Comparison of ENCODE assay signal across 8 cellular contexts in the genomic region with DNA sequence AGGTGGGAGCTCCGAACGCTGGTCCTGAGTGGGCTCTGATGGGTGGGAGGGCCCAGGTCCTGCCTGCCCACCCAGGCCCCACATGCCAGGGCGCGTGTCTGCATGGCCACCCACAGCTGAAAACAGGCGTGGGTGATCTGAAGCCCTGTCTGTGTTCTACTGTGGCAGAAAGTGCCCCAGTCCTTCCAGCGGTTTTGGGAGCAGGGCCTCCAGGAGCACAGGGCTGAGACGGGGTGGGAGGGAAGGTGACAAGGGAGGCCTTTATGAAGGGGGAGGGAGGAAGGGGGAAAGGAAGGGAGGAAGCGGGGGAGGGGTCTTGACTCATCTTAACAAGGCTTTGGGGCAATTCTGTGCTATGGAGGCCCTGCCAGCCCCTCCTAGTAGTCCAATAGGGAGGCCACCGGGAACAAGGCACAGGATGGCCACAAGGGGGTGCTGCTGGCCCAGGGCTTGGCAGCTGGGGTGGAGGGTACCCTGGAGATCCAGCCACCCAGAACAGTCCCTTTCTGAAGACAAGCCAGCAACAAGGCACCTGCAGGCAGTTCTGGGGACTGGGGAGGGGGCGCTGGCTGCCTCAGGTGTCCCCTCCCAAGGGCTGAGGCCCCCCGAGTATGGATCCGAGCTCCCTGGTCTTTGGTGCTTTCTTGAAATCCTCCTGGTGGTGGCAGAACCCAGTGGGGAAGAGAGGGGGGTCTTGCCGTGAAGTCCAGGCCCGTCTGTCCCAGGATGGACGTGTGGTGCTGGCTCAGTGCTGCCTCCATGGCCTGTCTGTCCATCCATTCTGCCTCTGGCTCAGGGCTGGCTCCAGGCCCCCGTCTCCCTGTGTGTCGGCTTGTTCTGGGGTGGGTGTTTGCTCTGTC. TPM values are rescaled to one million over a fixed set of nuclear protein-coding genes. Genes with fewer than 3 reads are reported as not detected.
DNase-seq lines count a peak whose midpoint lies in the region; ATAC-seq and TF ChIP-seq lines count a peak whose summit lies in the region.

No MANE protein-coding gene starts in this region.

- TF ChIP-seq CTCF in endodermal cell (conservative IDR thresholded peaks at IDR 0.05) = peak; percentile 97
- TF ChIP-seq CTCF in mucosa of descending colon (IDR thresholded peaks at IDR 0.05) = peak; percentile 79

- POLR2A ChIA-PET in HEK293T (lab: Yijun Ruan, JAX) = interaction anchor here (0.7 to 2.2 kb wide), 3 partner anchors 50 to 184 kb away, joined by 3 to 8 read pairs (median 3); no protein-coding TSS in a partner anchor

- no peak overlapping the region for H3K4me3 ChIP-seq in BLaER1 treated with 17β-estradiol and CSF1 and Interleukin-3, amounts not matched to agents 10 nM and 100 nM
- no peak overlapping the region for H3K4me3 ChIP-seq in endodermal cell (ENCODE audit: low read length)
- no peak overlapping the region for H3K4me3 ChIP-seq in mucosa of descending colon

- DNase-seq in HEK293T (ENCODE audit: extremely low spot score) (peak; percentile 86), NOMO-1 treated with DMSO at 0.1 percent for 48 hours (lab: John Stamatoyannopoulos, UW; ENCODE audit: unreplicated experiment) (peak; percentile 61), endodermal cell (peak; percentile 97), mucosa of descending colon (peak; percentile 76 to 83 (median 82))
- DNase-seq in activated CD8-positive, alpha-beta memory T cell treated with anti-CD3 and anti-CD28 coated beads, Interleukin-2, amount 10 ng/mL, durations not matched to agents 7 days and 5 days = peak; percentile 80
- DNase-seq in stimulated activated CD8-positive, alpha-beta memory T cell treated with anti-CD3 and anti-CD28 coated beads, Interleukin-4, amount 100 ng/mL, for 4 hours (ENCODE audit: low read depth in 2 of 2, low spot score in 1 of 2) = peak; percentile 43 to 67

- H3K27ac Mint-ChIP-seq in activated CD8-positive, alpha-beta memory T cell treated with anti-CD3 and anti-CD28 coated beads, Interleukin-2, amount 10 ng/mL, durations not matched to agents 7 days and 5 days = no peak overlapping the region
- H3K27ac Mint-ChIP-seq in endodermal cell = no peak overlapping the region

- H3K9me3 Mint-ChIP-seq in activated CD8-positive, alpha-beta memory T cell treated with anti-CD3 and anti-CD28 coated beads, Interleukin-2, amount 10 ng/mL, durations not matched to agents 7 days and 5 days (ENCODE audit: low read depth) = no peaks in the 10 kb centered on the region
- H3K9me3 Mint-ChIP-seq in endodermal cell = no peaks in the 10 kb centered on the region

- intact Hi-C loops in mucosa of descending colon (cut with DNase I, micrococcal nuclease) = loop anchor here (2.0 to 10.0 kb wide), 3 partner anchors 47 to 185 kb away; no protein-coding TSS in a partner anchor

- WGBS in endodermal cell (ENCODE audit: insufficient coverage in 1 of 2, insufficient read length in 1 of 2), 2 experiments = 50 to 71% methylated on average over 5 to 17 of the region's 17 CpGs

- H3K4me3 Mint-ChIP-seq in activated CD8-positive, alpha-beta memory T cell treated with anti-CD3 and anti-CD28 coated beads, Interleukin-2, amount 10 ng/mL, durations not matched to agents 7 days and 5 days = no peak overlapping the region
- H3K4me3 Mint-ChIP-seq in endodermal cell = no peak overlapping the region

- H4K20me1 ChIP-seq in BLaER1 treated with 17β-estradiol and CSF1 and Interleukin-3, amounts not matched to agents 10 nM and 100 nM = peaks cover 0 to 15% (median 0%) of the 10 kb centered on the region in 11 experiments; a peak in 3 of 22 replicates

- CTCF ChIA-PET in HEK293T (lab: Yijun Ruan, JAX) = interaction anchor here (0.7 to 6.9 kb wide), 23 partner anchors 10 to 211 kb away, joined by 3 to 77 read pairs (median 4); a partner anchor contains a TSS
- CTCF ChIA-PET in activated CD8-positive, alpha-beta memory T cell treated with anti-CD3 and anti-CD28 coated beads, Interleukin-2, amount 10 ng/mL, durations not matched to agents 7 days and 5 days (lab: Charles Lee) = interaction anchor here (0.7 to 11.4 kb wide), 36 partner anchors 7 to 227 kb away, joined by 3 to 260 read pairs (median 5); a partner anchor contains a TSS

- H3K36me3 Mint-ChIP-seq in activated CD8-positive, alpha-beta memory T cell treated with anti-CD3 and anti-CD28 coated beads, Interleukin-2, amount 10 ng/mL, durations not matched to agents 7 days and 5 days = no peaks in the 10 kb centered on the region
- H3K36me3 Mint-ChIP-seq in endodermal cell (ENCODE audit: low read depth) = no peaks in the 10 kb centered on the region

- ATAC-seq in activated CD8-positive, alpha-beta memory T cell treated with anti-CD3 and anti-CD28 coated beads, Interleukin-2, amount 10 ng/mL, durations not matched to agents 7 days and 5 days = peak; percentile 57
- ATAC-seq in mucosa of descending colon (peak; percentile 79), HG02970 (IDR thresholded peaks at IDR 0.05; ENCODE audit: low FRiP score, unreplicated experiment) (no peak)

- peaks cover 6% of the 10 kb centered on the region for H3K4me1 Mint-ChIP-seq in activated CD8-positive, alpha-beta memory T cell treated with anti-CD3 and anti-CD28 coated beads, Interleukin-2, amount 10 ng/mL, durations not matched to agents 7 days and 5 days
- H3K4me1 Mint-ChIP-seq in endodermal cell = no peaks in the 10 kb centered on the region

- H3K27me3 ChIP-seq in BLaER1 treated with 17β-estradiol and CSF1 and Interleukin-3, amounts not matched to agents 10 nM and 100 nM = no peaks in the 10 kb centered on the region
- peaks cover 8% of the 10 kb centered on the region for H3K27me3 ChIP-seq in endodermal cell (ENCODE audit: control insufficient read depth, insufficient read depth, low read length, poor library complexity, severe bottlenecking)

- H3K27ac ChIP-seq in BLaER1 treated with 17β-estradiol and CSF1 and Interleukin-3, amounts not matched to agents 10 nM and 100 nM = peak overlapping the region in 9 of 11 experiments; percentile 2 to 53 (median 43); a peak in 14 of 22 replicates
- H3K27ac ChIP-seq in endodermal cell (ENCODE audit: low read depth, low read length) = no peak overlapping the region

- H3K36me3 ChIP-seq in BLaER1 treated with 17β-estradiol and CSF1 and Interleukin-3, amounts not matched to agents 10 nM and 100 nM = peaks cover 0 to 79% (median 0%) of the 10 kb centered on the region in 11 experiments; a peak in 6 of 22 replicates
- H3K36me3 ChIP-seq in endodermal cell (ENCODE audit: control insufficient read depth, insufficient read depth, low read length) (no peaks in the 10 kb centered on the region), mucosa of descending colon (ENCODE audit: low read depth) (no peaks in the 10 kb centered on the region)

- H3K4me1 ChIP-seq in BLaER1 treated with 17β-estradiol and CSF1 and Interleukin-3, amounts not matched to agents 10 nM and 100 nM = peaks cover 9 to 64% (median 23%) of the 10 kb centered on the region in 10 experiments
- H3K4me1 ChIP-seq in endodermal cell (ENCODE audit: control insufficient read depth, insufficient read depth, low read length) (no peaks in the 10 kb centered on the region), mucosa of descending colon (ENCODE audit: low read depth) (no peaks in the 10 kb centered on the region)

- H3K27me3 Mint-ChIP-seq in activated CD8-positive, alpha-beta memory T cell treated with anti-CD3 and anti-CD28 coated beads, Interleukin-2, amount 10 ng/mL, durations not matched to agents 7 days and 5 days = peaks cover 3% of the 10 kb centered on the region
- peaks cover 3% of the 10 kb centered on the region for H3K27me3 Mint-ChIP-seq in endodermal cell (ENCODE audit: insufficient read depth)

- H3K9me3 ChIP-seq in BLaER1 treated with 17β-estradiol and CSF1 and Interleukin-3, amounts not matched to agents 10 nM and 100 nM (replicated peaks in 1 of 11) = no peaks in the 10 kb centered on the region
- no peaks in the 10 kb centered on the region for H3K9me3 ChIP-seq in endodermal cell (ENCODE audit: control insufficient read depth, low read length)
- no peaks in the 10 kb centered on the region for H3K9me3 ChIP-seq in mucosa of descending colon

- H3K4me2 ChIP-seq in BLaER1 treated with 17β-estradiol and CSF1 and Interleukin-3, amounts not matched to agents 10 nM and 100 nM = peak overlapping the region in 10 of 11 experiments; percentile 8 to 89 (median 38); a peak in 15 of 22 replicates

- H3K9ac ChIP-seq in BLaER1 treated with 17β-estradiol and CSF1 and Interleukin-3, amounts not matched to agents 10 nM and 100 nM = peak overlapping the region in 8 of 11 experiments; percentile 0 to 58 (median 36); a peak in 10 of 22 replicates
- no peak overlapping the region for H3K9ac ChIP-seq in endodermal cell (ENCODE audit: extremely low read depth, low read length, poor library complexity, severe bottlenecking)

TF ChIP-seq in HEK293T, 16 proteins besides CTCF, POLR2A, EP300 and RAD21 (continues in another document):
- TF ChIP-seq ELF4 (IDR thresholded peaks at IDR 0.05) (no peak), ZNF384 (IDR thresholded peaks at IDR 0.05) (no peak), SP1 (IDR thresholded peaks at IDR 0.05) (no peak), FOXM1 (IDR thresholded peaks at IDR 0.05; ENCODE audit: borderline replicate concordance) (no peak), L3MBTL2 (conservative IDR thresholded peaks at IDR 0.05) (no peak), FOXA1 (IDR thresholded peaks at IDR 0.05) (no peak), BHLHE40 (IDR thresholded peaks at IDR 0.05; ENCODE audit: borderline replicate concordance) (no peak), CTBP1 (IDR thresholded peaks at IDR 0.05; ENCODE audit: borderline replicate concordance) (no peak), HDGF (IDR thresholded peaks at IDR 0.05; ENCODE audit: borderline replicate concordance) (no peak), FOXK2 (IDR thresholded peaks at IDR 0.05) (no peak), SUZ12 (IDR thresholded peaks at IDR 0.05) (no peak), NFRKB (IDR thresholded peaks at IDR 0.05) (no peak)

RNA-seq across cellular contexts. Expression of a gene that starts 6.3 kb away (rescaled TPM):
- 1 to 10 TPM; 2.6 to 7.7 TPM for total RNA-seq in activated CD8-positive, alpha-beta memory T cell treated with anti-CD3 and anti-CD28 coated beads, Interleukin-2, amount 10 ng/mL, durations not matched to agents 7 days and 5 days
- total RNA-seq in endodermal cell (10 to 100 TPM; 24.8 to 28.4 TPM), mucosa of descending colon (10 to 100 TPM in 2 of 3 donors, 1 to 10 TPM in 1; 8.4 to 21.0 (median 11.5) TPM)
- polyA plus RNA-seq in endodermal cell (2013, experiment 1 of 2) = 13.6 TPM
- 15.8 TPM for polyA plus RNA-seq in endodermal cell (2013, experiment 2 of 2)

RNA-seq across cellular contexts. Expression of a gene that starts 19.7 kb away (rescaled TPM):
- total RNA-seq in activated CD8-positive, alpha-beta memory T cell treated with anti-CD3 and anti-CD28 coated beads, Interleukin-2, amount 10 ng/mL, durations not matched to agents 7 days and 5 days = not detected
- 10 to 100 TPM in 1 of 2 donors, 1 to 10 TPM in 1; 9.7 to 14.9 TPM for total RNA-seq in endodermal cell
- polyA plus RNA-seq in endodermal cell (2013, experiment 1 of 2) = 8.2 TPM
- 3.6 TPM for polyA plus RNA-seq in endodermal cell (2013, experiment 2 of 2)
- total RNA-seq in mucosa of descending colon = 10 to 100 TPM in 2 of 3 donors, 1 to 10 TPM in 1; 2.6 to 15.0 (median 11.8) TPM

RNA-seq across cellular contexts. Expression of a gene that starts 52.5 kb away (rescaled TPM):
- total RNA-seq in activated CD8-positive, alpha-beta memory T cell treated with anti-CD3 and anti-CD28 coated beads, Interleukin-2, amount 10 ng/mL, durations not matched to agents 7 days and 5 days = not detected
- total RNA-seq in endodermal cell (under 1 TPM; 0.26 to 0.40 TPM), mucosa of descending colon (1 to 10 TPM in 2 of 3 donors, under 1 TPM in 1; 0.41 to 2.8 (median 1.8) TPM)
- polyA plus RNA-seq in endodermal cell (2013, experiment 1 of 2) = 0.82 TPM
- polyA plus RNA-seq in endodermal cell (2013, experiment 2 of 2) = 0.75 TPM
